11 cellular contexts compared by ENCODE assay signal in the genomic region with DNA sequence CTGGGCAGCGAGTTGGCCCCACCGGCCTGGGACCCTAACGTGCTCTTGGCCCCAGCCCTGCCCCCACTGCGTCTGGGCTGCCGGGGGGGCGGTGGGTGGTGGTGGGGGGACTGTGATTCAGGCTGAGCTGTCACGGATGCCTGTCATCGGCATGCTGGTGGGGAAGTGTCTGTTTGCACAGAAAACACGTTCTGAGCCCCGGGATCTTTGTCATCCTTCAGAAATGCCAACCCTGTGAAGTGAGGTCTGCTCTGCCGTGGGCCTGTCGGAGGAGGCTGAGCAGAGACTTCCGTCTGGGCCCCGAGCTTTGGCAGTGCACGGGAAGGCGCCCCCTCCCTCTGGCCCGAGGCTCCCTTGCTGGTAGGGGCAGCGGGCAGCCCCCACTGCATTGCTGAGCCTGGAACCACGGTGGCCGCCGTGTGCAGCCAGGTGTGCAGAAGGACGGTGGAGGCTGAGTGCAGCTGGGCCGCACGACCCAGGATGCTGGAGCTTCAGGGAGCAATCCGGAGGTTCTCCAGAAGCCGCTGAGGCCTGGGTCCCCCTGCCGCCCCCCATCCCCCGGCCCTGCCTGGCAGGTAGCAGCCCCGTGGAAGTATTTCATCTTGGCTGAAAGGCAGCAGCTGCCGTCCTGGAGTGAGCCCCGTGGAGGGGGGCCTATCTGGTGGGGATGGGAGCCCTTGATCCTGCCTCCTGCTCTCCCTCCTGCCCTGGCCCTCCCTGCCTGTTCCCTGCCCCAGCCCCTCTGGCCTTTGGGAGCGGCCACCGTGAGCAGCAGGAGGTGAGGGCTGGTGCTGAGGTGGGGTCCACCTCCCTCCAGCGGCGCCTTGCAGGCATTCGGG. TPM values are rescaled to one million over a fixed set of nuclear protein-coding genes. Genes with fewer than 3 reads are reported as not detected.
DNase-seq lines count a peak whose midpoint lies in the region; ATAC-seq, FAIRE-seq and TF ChIP-seq lines count a peak whose summit lies in the region.
"Had no signal": no experiment of that assay in that cellular context is flagged by ENCODE, and none has a peak within 500 bp of the region (broad histone marks: within the 10 kb centered on the region; RNA-seq: fewer than 3 reads in every experiment).

No MANE protein-coding gene starts in this region.

- H3K9me3 ChIP-seq in IMR-90 (ENCODE audit: control insufficient read depth, insufficient read depth, low read length): no peaks in the 10 kb centered on the region

- H3K27ac ChIP-seq in IMR-90 (ENCODE audit: insufficient read depth, low read length): peak overlapping the region; percentile 92
- peak overlapping the region; percentile 94 for H3K27ac ChIP-seq in layer of hippocampus (ENCODE audit: low read depth, low read length)
- H3K27ac ChIP-seq: VCaP had no signal

- H2BK15ac ChIP-seq in IMR-90 (ENCODE audit: low read depth, low read length): peak overlapping the region; percentile 31; the same call in 1 of the 3 replicates

- peak; percentile 91 for DNase-seq in AG20443 (ENCODE audit: low spot score)
- DNase-seq in IMR-90: peak; percentile 94
- DNase-seq in GM19239 (ENCODE audit: insufficient read length, low spot score): no peak
- no peak for DNase-seq in CD14-positive monocyte (ENCODE audit: low spot score)
- DNase-seq: GF-D8; NK-92 treated with Interleukin-12 subunit alpha and Interleukin-12 subunit beta, amount 100 ng/mL, for 24 hours had no signal

- H2BK20ac ChIP-seq in IMR-90 (ENCODE audit: low read depth, low read length): peak overlapping the region; percentile 99

- FAIRE-seq in GM19239 (lab: Jason Lieb, UNC): no peak

- H2BK5ac ChIP-seq in IMR-90 (ENCODE audit: low read depth, low read length, poor library complexity, severe bottlenecking): peak overlapping the region; percentile 99

- no peak overlapping the region for H3K4me3 Mint-ChIP-seq in brain
- H3K4me3 Mint-ChIP-seq in stimulated activated memory B cell treated with anti-CD40 and anti-IgM and Interleukin-4, amounts not matched to agents 10 μg/mL and 1 μg/mL and 100 μg/mL, for 72 hours: no peak overlapping the region
- H3K4me3 Mint-ChIP-seq in CD14-positive monocyte: no peak overlapping the region

- peak overlapping the region; percentile 100 for H2AK5ac ChIP-seq in IMR-90 (ENCODE audit: low read depth, low read length)

- peak; percentile 88 for ATAC-seq in IMR-90 (ENCODE audit: low read depth)
- no peak for ATAC-seq in stimulated activated memory B cell treated with anti-CD40 and anti-IgM and Interleukin-4, amounts not matched to agents 10 μg/mL and 1 μg/mL and 100 μg/mL, for 72 hours
- no peak for ATAC-seq in GM19351 (IDR thresholded peaks at IDR 0.05; ENCODE audit: unreplicated experiment)

- peak overlapping the region; percentile 54; the same call in 1 of the 2 replicates for H3K9ac ChIP-seq in IMR-90 (ENCODE audit: low read depth, low read length)

- H3K9me1 ChIP-seq in IMR-90 (ENCODE audit: insufficient read depth, low read length): peaks cover 10% of the 10 kb centered on the region; the same call in 1 of the 2 replicates

- H3K36me3 Mint-ChIP-seq in brain: no peaks in the 10 kb centered on the region
- H3K36me3 Mint-ChIP-seq in stimulated activated memory B cell treated with anti-CD40 and anti-IgM and Interleukin-4, amounts not matched to agents 10 μg/mL and 1 μg/mL and 100 μg/mL, for 72 hours: no peaks in the 10 kb centered on the region
- no peaks in the 10 kb centered on the region for H3K36me3 Mint-ChIP-seq in CD14-positive monocyte

- TF ChIP-seq RAD21 in IMR-90 (IDR thresholded peaks at IDR 0.05; ENCODE audit: low read length): peak; percentile 13; the same call in 1 of the 2 replicates

- no peak for TF ChIP-seq POLR2A in IMR-90 (IDR thresholded peaks at IDR 0.05; ENCODE audit: low read depth, low read length)

- H3K27ac Mint-ChIP-seq in brain: peak overlapping the region in 4 of 5 experiments; percentile 45 to 86 (median 74)
- H3K27ac Mint-ChIP-seq in stimulated activated memory B cell treated with anti-CD40 and anti-IgM and Interleukin-4, amounts not matched to agents 10 μg/mL and 1 μg/mL and 100 μg/mL, for 72 hours: no peak overlapping the region
- H3K27ac Mint-ChIP-seq in CD14-positive monocyte: no peak overlapping the region

- H2BK120ac ChIP-seq in IMR-90 (ENCODE audit: low read depth, low read length): peak overlapping the region; percentile 100

- H3K27me3 Mint-ChIP-seq in brain (no peaks in the 10 kb centered on the region), CD14-positive monocyte (ENCODE audit: low read depth in 3 of 3) (peaks cover 2 to 4% (median 4%) of the 10 kb centered on the region in 3 donors)
- H3K27me3 Mint-ChIP-seq in stimulated activated memory B cell treated with anti-CD40 and anti-IgM and Interleukin-4, amounts not matched to agents 10 μg/mL and 1 μg/mL and 100 μg/mL, for 72 hours: peaks cover 27% of the 10 kb centered on the region

- H3K79me1 ChIP-seq in IMR-90 (ENCODE audit: low read depth in 1 of 2, low read length in 2 of 2): peaks cover 0 to 8% of the 10 kb centered on the region in 2 experiments; a peak in 1 of 4 replicates

- intact Hi-C loops in IMR-90 (cut with micrococcal nuclease) (no loop called here), CD14-positive monocyte (cut with micrococcal nuclease) (no loop called here)

- H3K23ac ChIP-seq in IMR-90 (ENCODE audit: low read depth, low read length): peak overlapping the region; percentile 99

- peak overlapping the region; percentile 94 for H3K14ac ChIP-seq in IMR-90 (replicated peaks; ENCODE audit: low read depth, low read length)

- H3K9me3 Mint-ChIP-seq in brain: peaks cover 0 to 4% (median 0%) of the 10 kb centered on the region in 5 experiments
- H3K9me3 Mint-ChIP-seq in stimulated activated memory B cell treated with anti-CD40 and anti-IgM and Interleukin-4, amounts not matched to agents 10 μg/mL and 1 μg/mL and 100 μg/mL, for 72 hours: no peaks in the 10 kb centered on the region
- H3K9me3 Mint-ChIP-seq in CD14-positive monocyte: no peaks in the 10 kb centered on the region

- no TSS peak for BruUV-seq in IMR-90 (replicated peaks; lab: Mats Ljungman, UMichigan)

- WGBS in IMR-90 (ENCODE audit: extremely low coverage in 2 of 2, insufficient read length in 1 of 2), 2 experiments: 4% methylated on average over 9 of the region's 36 CpGs; no CpG with 5 or more reads in 1 of the 2 experiments

- H2AK9ac ChIP-seq in IMR-90 (replicated peaks; ENCODE audit: low read depth, low read length, poor library complexity): peak overlapping the region; percentile 99

- H3K4me3 ChIP-seq in IMR-90 (ENCODE audit: insufficient read depth, low read depth, low read length): no peak overlapping the region

- peak overlapping the region; percentile 33 for H3K18ac ChIP-seq in IMR-90 (ENCODE audit: low read depth, low read length)

- peak overlapping the region; percentile 100 for H3K4ac ChIP-seq in IMR-90 (ENCODE audit: low read depth, low read length)

- peak overlapping the region; percentile 98 for H4K91ac ChIP-seq in IMR-90 (ENCODE audit: insufficient read depth, low read depth, low read length)

- peak overlapping the region; percentile 95 to 98 for H4K8ac ChIP-seq in IMR-90 (ENCODE audit: low read depth in 2 of 2, low read length in 2 of 2)

- in situ Hi-C loops in IMR-90 (cut with MboI; ENCODE audit: low sequenced_read_pairs): no loop called here

- CTCF ChIA-PET in IMR-90 (lab: Yijun Ruan, JAX): interaction anchor here (0.6 kb wide), 1 partner anchor 72 kb away, joined by 4 read pairs; no protein-coding TSS in a partner anchor

- TF ChIP-seq CTCF in IMR-90 (conservative IDR thresholded peaks at IDR 0.05; ENCODE audit: low read depth, low read length) (no peak), brain (conservative IDR thresholded peaks at IDR 0.05) (no peak), CD14-positive monocyte (IDR thresholded peaks at IDR 0.05) (no peak)

- H4K20me1 ChIP-seq in IMR-90 (ENCODE audit: insufficient read depth, low read length): no peaks in the 10 kb centered on the region

- H4K5ac ChIP-seq in IMR-90 (ENCODE audit: low read depth, low read length): peak overlapping the region; percentile 94

- peaks cover 55% of the 10 kb centered on the region for H3K4me1 Mint-ChIP-seq in brain
- peaks cover 9% of the 10 kb centered on the region for H3K4me1 Mint-ChIP-seq in stimulated activated memory B cell treated with anti-CD40 and anti-IgM and Interleukin-4, amounts not matched to agents 10 μg/mL and 1 μg/mL and 100 μg/mL, for 72 hours
- no peaks in the 10 kb centered on the region for H3K4me1 Mint-ChIP-seq in CD14-positive monocyte

- no peaks in the 10 kb centered on the region for H3K27me3 ChIP-seq in IMR-90 (ENCODE audit: control insufficient read depth, insufficient read depth, low read length)
- no peaks in the 10 kb centered on the region for H3K27me3 ChIP-seq in layer of hippocampus (ENCODE audit: control insufficient read depth, insufficient read depth, low read length)

- POLR2A ChIA-PET in IMR-90 (lab: Charles Lee; ENCODE audit: unreplicated experiment): interaction anchor here (0.5 kb wide), 1 partner anchor 74 kb away, joined by 3 read pairs; the partner anchor contains the start of gene PANK4

- peak overlapping the region; percentile 88 for H2AFZ ChIP-seq in IMR-90 (replicated peaks; ENCODE audit: low read length, poor library complexity)

- H3K4me2 ChIP-seq in IMR-90 (ENCODE audit: low read depth, low read length): peak overlapping the region; percentile 33; the same call in 1 of the 2 replicates

- dilution Hi-C loops in IMR-90 (cut with HindIII; ENCODE audit: low sequenced_read_pairs, unreplicated experiment): no loop called here

- no peaks in the 10 kb centered on the region for H3K36me3 ChIP-seq in IMR-90 (ENCODE audit: control insufficient read depth, insufficient read depth, low read length)

- H3K56ac ChIP-seq in IMR-90 (ENCODE audit: extremely low read depth, insufficient read depth, low read length): peak overlapping the region; percentile 71

- H3K4me1 ChIP-seq in IMR-90 (ENCODE audit: control insufficient read depth, insufficient read depth, low read length): peaks cover 21% of the 10 kb centered on the region

TF ChIP-seq in IMR-90, 13 proteins besides CTCF, POLR2A, EP300 and RAD21 (continues in another document):
- TF ChIP-seq RFX5 (IDR thresholded peaks at IDR 0.05; ENCODE audit: low read depth, low read length): no peak
- no peak for TF ChIP-seq RCOR1 (IDR thresholded peaks at IDR 0.05; ENCODE audit: insufficient replicate concordance, low read length)
- no peak for TF ChIP-seq CHD1 (IDR thresholded peaks at IDR 0.05; ENCODE audit: low read depth, low read length)

RNA-seq across cellular contexts. Expression of gene PLCH2, which starts 24.1 kb away (rescaled TPM):
- 0.18 and 0.28 TPM in 2 replicates for total RNA-seq in IMR-90 (2012; rRNA removed)
- polyA plus RNA-seq in IMR-90 (2012; rRNA removed) (1.9 and 2.4 TPM in 2 replicates), brain (ENCODE audit: insufficient read depth, low read depth, low replicate concordance) (5.5 TPM), CD14-positive monocyte (not detected)
- polyA plus RNA-seq in IMR-90 (2012; cell fraction: cytosol; rRNA removed): 1.4 and 2.4 TPM in 2 replicates
- 7.8 and 21.5 TPM in 2 replicates for polyA plus RNA-seq in IMR-90 (2012; cell fraction: nucleus; rRNA removed; ENCODE audit: low replicate concordance)

RNA-seq across cellular contexts. Expression of gene PEX10, which starts 39.6 kb away (rescaled TPM):
- total RNA-seq in IMR-90 (2012; rRNA removed): 18.9 and 19.7 TPM in 2 replicates
- polyA plus RNA-seq in IMR-90 (2012; rRNA removed) (16.9 and 19.4 TPM in 2 replicates), brain (ENCODE audit: insufficient read depth, low read depth, low replicate concordance) (39.1 TPM), CD14-positive monocyte (10 to 100 TPM in 1 of 2 donors, 1 to 10 TPM in 1; 8.2 to 10.5 TPM)
- polyA plus RNA-seq in IMR-90 (2012; cell fraction: cytosol; rRNA removed): 16.4 and 25.8 TPM in 2 replicates
- polyA plus RNA-seq in IMR-90 (2012; cell fraction: nucleus; rRNA removed; ENCODE audit: low replicate concordance): 21.3 and 37.5 TPM in 2 replicates

Comparison
In these comparisons a context has a peak if more than half of its experiments do, and no peak if none do; other contexts are left out.
1. DNase-seq: peak in AG20443 (single experiment) and IMR-90 (single experiment); none in GM19239 (single experiment) and CD14-positive monocyte (single experiment).
2. H3K27ac Mint-ChIP-seq: peak in brain (4 of 5); none in stimulated activated memory B cell treated with anti-CD40 and anti-IgM and Interleukin-4, amounts not matched to agents 10 μg/mL and 1 μg/mL and 100 μg/mL, for 72 hours (single experiment) and CD14-positive monocyte (0 of 7).